ENCODE assay signal across 26 cellular contexts in the genomic region with DNA sequence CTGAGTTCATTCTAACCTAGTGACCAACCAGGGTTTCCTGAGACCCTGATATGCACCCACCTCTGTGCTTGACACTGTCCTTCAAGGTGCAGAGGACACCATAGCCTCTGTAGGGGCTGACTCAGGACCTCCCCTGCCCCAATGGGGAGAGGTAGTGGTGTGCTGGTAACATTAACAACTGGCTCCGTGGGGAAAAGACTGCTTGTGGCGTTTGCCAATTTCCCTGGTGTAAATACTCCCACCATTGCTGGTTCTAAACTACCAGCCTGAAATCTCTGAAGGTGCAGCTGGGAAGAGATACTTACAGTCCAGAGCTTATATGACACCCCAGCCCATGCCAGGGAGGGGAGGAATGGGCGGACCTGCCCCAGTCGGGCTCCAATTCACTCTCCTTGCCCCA.
"Had no signal": no experiment of that assay in that cellular context is flagged by ENCODE, and none has a peak within 500 bp of the region (broad histone marks: within the 10 kb centered on the region; RNA-seq: fewer than 3 reads in every experiment).

No MANE protein-coding gene starts in this region.

- FAIRE-seq: colon, TTC549 had no signal

- DNase-seq: activated B cell treated with CpG ODN at 0.5 μM for 24 hours; activated CD4-positive, alpha-beta memory T cell treated with anti-CD3 and anti-CD28 coated beads, Interleukin-2, amount 10 ng/mL, durations not matched to agents 7 days and 5 days; activated CD4-positive, alpha-beta T cell treated with anti-CD3 and anti-CD28 coated beads for 4 hours; activated CD4-positive, alpha-beta T cell treated with anti-CD3 and anti-CD28 coated beads, Interleukin-2, amount 10 ng/mL, durations not matched to agents 24 days and 14 days; activated CD4-positive, alpha-beta T cell treated with anti-CD3 and anti-CD28 coated beads, Interleukin-2, amount 50 U/mL, for 48 hours; activated CD4-positive, CD25-positive, alpha-beta regulatory T cell treated with anti-CD3 and anti-CD28 coated beads, Interleukin-2, amount 50 U/mL, for 72 hours; activated CD8-positive, alpha-beta memory T cell treated with anti-CD3 and anti-CD28 coated beads for 24 hours; activated CD8-positive, alpha-beta memory T cell treated with anti-CD3 and anti-CD28 coated beads, Interleukin-2, amount 10 ng/mL, durations not matched to agents 7 days and 5 days; activated CD8-positive, alpha-beta T cell treated with anti-CD3 and anti-CD28 coated beads, Interleukin-2, amount 10 ng/mL, durations not matched to agents 7 days and 5 days; activated effector memory CD4-positive, alpha-beta T cell treated with Interleukin-2 at 50 U/mL for 16 hours; activated gamma-delta T cell; activated naive CD4-positive, alpha-beta T cell treated with anti-CD3 and anti-CD28 coated beads, Interleukin-2, amount 10 ng/mL, durations not matched to agents 7 days and 5 days; activated naive CD4-positive, alpha-beta T cell treated with Interleukin-2 at 50 U/mL for 16 hours; activated naive CD8-positive, alpha-beta T cell treated with anti-CD3 and anti-CD28 coated beads, Interleukin-2, amount 10 ng/mL, durations not matched to agents 7 days and 5 days; activated naive CD8-positive, alpha-beta T cell treated with anti-CD3 and anti-CD28 coated beads, Interleukin-2, amount 50 U/mL, for 24 hours; activated T-cell treated with anti-CD3 and anti-CD28 coated beads for 4 hours; activated T-cell treated with anti-CD3 and anti-CD28 coated beads, Interleukin-2, amount 50 U/mL, for 1 hour; activated T-cell treated with anti-CD3 and anti-CD28 coated beads, Interleukin-2, amount 50 U/mL, for 4 hours; amygdala; anterior cingulate cortex; central memory CD4-positive, alpha-beta T cell; T-helper 17 cell had no signal

- ATAC-seq: activated CD8-positive, alpha-beta memory T cell treated with anti-CD3 and anti-CD28 coated beads, Interleukin-2, amount 10 ng/mL, durations not matched to agents 7 days and 5 days; activated CD8-positive, alpha-beta T cell treated with anti-CD3 and anti-CD28 coated beads, Interleukin-2, amount 10 ng/mL, durations not matched to agents 7 days and 5 days; activated naive CD8-positive, alpha-beta T cell treated with anti-CD3 and anti-CD28 coated beads, Interleukin-2, amount 50 U/mL, for 24 hours; activated T-cell treated with anti-CD3 and anti-CD28 coated beads, Interleukin-2, amount 50 U/mL, for 4 hours; T-helper 17 cell had no signal

- H3K4me3 ChIP-seq: ascending aorta had no signal

- H3K27ac ChIP-seq: ascending aorta, VCaP had no signal

- H3K9me3 ChIP-seq: ascending aorta had no signal

- H3K36me3 ChIP-seq: ascending aorta had no signal

- H3K4me1 ChIP-seq: ascending aorta had no signal

- H3K27me3 ChIP-seq: ascending aorta had no signal
